In the genomic region with DNA sequence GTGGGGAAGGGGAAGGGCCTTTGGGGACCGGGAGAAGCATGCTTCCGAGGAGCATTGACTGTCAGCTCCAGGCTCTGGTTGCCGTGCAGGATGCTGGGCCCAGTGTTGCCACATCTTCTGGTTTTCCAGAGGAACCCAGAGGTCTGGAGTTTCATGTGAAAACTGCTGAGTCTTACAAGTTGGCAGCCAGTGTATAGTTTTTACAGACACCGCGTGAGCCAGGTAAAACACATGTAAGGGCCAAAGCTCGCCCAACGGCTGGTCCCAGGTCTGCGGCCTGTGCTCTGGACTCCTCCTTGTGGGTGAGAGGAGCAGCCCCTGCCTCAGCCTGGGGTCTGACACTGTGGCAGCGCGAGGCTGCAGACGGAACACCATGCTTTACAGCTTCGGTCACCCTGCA, we compare ENCODE assay signal across 12 cellular contexts.
"Had no signal": no experiment of that assay in that cellular context is flagged by ENCODE, and none has a peak within 500 bp of the region (broad histone marks: within the 10 kb centered on the region; RNA-seq: fewer than 3 reads in every experiment).

No MANE protein-coding gene starts in this region.

- H3K36me3 ChIP-seq: adrenal gland had no signal

- ATAC-seq: esophagus mucosa; naive thymus-derived CD4-positive, alpha-beta T cell; right cardiac atrium had no signal

- H3K27ac Mint-ChIP-seq: progenitor cell of endocrine pancreas, type B pancreatic cell had no signal

- H3K4me3 Mint-ChIP-seq: type B pancreatic cell had no signal

- DNase-seq: activated T-cell treated with anti-CD3 and anti-CD28 coated beads for 4 hours; adrenal gland; caudate nucleus; hypothalamus; naive thymus-derived CD4-positive, alpha-beta T cell; occipital lobe; right cardiac atrium; SIG-M5 had no signal

- H3K27ac ChIP-seq: adrenal gland had no signal

- H3K4me3 ChIP-seq: adrenal gland, smooth muscle cell had no signal

- H3K9me3 Mint-ChIP-seq: naive thymus-derived CD4-positive, alpha-beta T cell; type B pancreatic cell had no signal

- H3K27me3 ChIP-seq: adrenal gland had no signal

- H3K27me3 Mint-ChIP-seq: naive thymus-derived CD4-positive, alpha-beta T cell; progenitor cell of endocrine pancreas; type B pancreatic cell had no signal

- H3K9me3 ChIP-seq: adrenal gland had no signal
